26 cellular contexts compared by ENCODE assay signal in the genomic region with DNA sequence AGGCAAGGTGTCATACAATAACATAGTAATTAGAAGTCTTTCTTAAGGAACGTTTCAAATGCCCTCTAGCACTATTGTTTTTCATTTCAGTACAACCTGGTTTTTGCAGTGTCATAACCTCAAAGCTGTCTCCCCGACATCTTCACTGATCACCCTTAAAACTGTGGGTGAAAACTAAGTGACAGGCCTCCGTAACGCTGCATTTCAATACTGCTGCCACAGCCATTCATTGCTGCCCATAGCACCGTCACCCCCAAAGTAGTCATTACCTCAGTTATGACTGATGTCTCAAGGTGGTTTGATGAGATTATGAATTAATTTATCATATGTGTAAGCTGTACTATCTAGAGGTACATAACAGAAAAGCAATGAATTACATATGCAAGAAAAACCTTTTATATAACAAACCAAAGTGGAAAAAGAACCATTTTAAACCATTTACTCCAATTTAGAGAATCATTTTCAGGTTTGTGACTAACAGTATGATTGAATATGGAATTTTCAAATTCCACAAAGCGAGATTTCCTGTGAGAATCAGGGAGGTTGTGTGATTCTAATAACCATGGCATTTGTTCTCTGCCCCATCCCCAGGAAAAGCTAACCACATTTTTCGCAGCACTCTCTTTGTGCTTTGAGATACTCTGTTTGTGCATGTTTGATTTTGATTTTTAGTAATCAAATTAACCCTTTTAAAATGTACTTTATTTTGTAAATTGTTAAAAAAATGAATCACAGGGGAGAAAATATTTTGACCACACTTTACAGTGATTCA.
A peak's percentile ranks its signal among the peaks of the same experiment; 100 is the strongest.
DNase-seq lines count a peak whose midpoint lies in the region; ATAC-seq, FAIRE-seq and TF ChIP-seq lines count a peak whose summit lies in the region.
"Had no signal": no experiment of that assay in that cellular context is flagged by ENCODE, and none has a peak within 500 bp of the region (broad histone marks: within the 10 kb centered on the region; RNA-seq: fewer than 3 reads in every experiment).

No MANE protein-coding gene starts in this region.

- ATAC-seq in A549 = no peak
- no peak; the same call in 2 of the 3 replicates for ATAC-seq in GM23338
- no peak for ATAC-seq in GM18511 (IDR thresholded peaks at IDR 0.05; ENCODE audit: unreplicated experiment)
- ATAC-seq in GM21381 (IDR thresholded peaks at IDR 0.05; ENCODE audit: unreplicated experiment) = no peak
- no peak for ATAC-seq in HG02763 (IDR thresholded peaks at IDR 0.05; ENCODE audit: unreplicated experiment)
- ATAC-seq: activated naive CD4-positive, alpha-beta T cell treated with anti-CD3 and anti-CD28 coated beads, Interleukin-2, amount 50 U/mL, for 72 hours; body of pancreas; heart left ventricle; left lung; naive thymus-derived CD8-positive, alpha-beta T cell; right cardiac atrium had no signal

- no peaks in the 10 kb centered on the region for H3K36me3 ChIP-seq in GM23338 (ENCODE audit: insufficient read depth)
- H3K36me3 ChIP-seq: BLaER1, heart left ventricle, left lung, ovary, transverse colon had no signal

- no peak for TF ChIP-seq POLR2A in A549 (IDR thresholded peaks at IDR 0.05; ENCODE audit: low read length)

- H3K4me1 ChIP-seq in A549 = peaks cover 35% of the 10 kb centered on the region
- peaks cover 43% of the 10 kb centered on the region for H3K4me1 ChIP-seq in GM23338 (ENCODE audit: insufficient read depth)

- no peaks in the 10 kb centered on the region for H3K9me2 ChIP-seq in GM23338 (ENCODE audit: insufficient read depth)

- H3K4me2 ChIP-seq in A549 (peak overlapping the region; percentile 57), GM23338 (no peak overlapping the region)
- H3K4me2 ChIP-seq: BLaER1 had no signal

- WGBS in A549 (ENCODE audit: missing lambda C conversion rate) = 60% methylated on average over 7 of the region's 7 CpGs

- TF ChIP-seq CTCF in A549 (IDR thresholded peaks at IDR 0.05) (no peak), GM23338 (conservative IDR thresholded peaks at IDR 0.05; ENCODE audit: low read depth in 2 of 2) (no peak), fibroblast of pulmonary artery (IDR thresholded peaks at IDR 0.05; ENCODE audit: low read length, missing control alignments) (no peak)

- no peak overlapping the region for H3K4me3 Mint-ChIP-seq in GM23338
- H3K4me3 Mint-ChIP-seq: naive thymus-derived CD8-positive, alpha-beta T cell had no signal

- no peak for DNase-seq in A549 (ENCODE audit: low read depth in 1 of 2, low spot score in 1 of 2)
- DNase-seq in GM23338 (ENCODE audit: low spot score) = no peak
- peak; percentile 47 for DNase-seq in amniotic epithelial cell (ENCODE audit: low read depth)
- DNase-seq in fibroblast of pulmonary artery (ENCODE audit: low read depth) = peak; percentile 23
- no peak for DNase-seq in activated CD4-positive, alpha-beta T cell treated with anti-CD3 and anti-CD28 coated beads, Interleukin-2, amount 50 U/mL, for 4 hours
- DNase-seq: activated CD4-positive, alpha-beta T cell treated with anti-CD3 and anti-CD28 coated beads for 1 hour; body of pancreas; heart left ventricle; KG1; left lung; MV-4-11; naive thymus-derived CD8-positive, alpha-beta T cell; NCI-H1694 treated with DMSO at 0.1 percent for 48 hours; NCI-H774; ovary; right cardiac atrium; SHP77; transverse colon had no signal

- peaks cover 2% of the 10 kb centered on the region for H3K27me3 Mint-ChIP-seq in GM23338 (ENCODE audit: insufficient read depth, low read depth, poor library complexity)
- H3K27me3 Mint-ChIP-seq: naive thymus-derived CD8-positive, alpha-beta T cell had no signal

- no peak overlapping the region for H2AFZ ChIP-seq in GM23338

- H3K27me3 ChIP-seq in GM23338 (ENCODE audit: insufficient read depth) = no peaks in the 10 kb centered on the region
- H3K27me3 ChIP-seq: BLaER1, body of pancreas, heart left ventricle, left lung, ovary, transverse colon had no signal

- H3K27ac Mint-ChIP-seq in GM23338 = peak overlapping the region; percentile 17; the same call in 1 of the 2 replicates
- H3K27ac Mint-ChIP-seq: activated naive CD4-positive, alpha-beta T cell treated with anti-CD3 and anti-CD28 coated beads, Interleukin-2, amount 50 U/mL, for 72 hours; naive thymus-derived CD8-positive, alpha-beta T cell had no signal

- no peaks in the 10 kb centered on the region for H3K9me3 ChIP-seq in A549
- H3K9me3 ChIP-seq: BLaER1, body of pancreas, heart left ventricle, left lung, ovary, transverse colon had no signal

- H3K4me1 Mint-ChIP-seq in GM23338 = peaks cover 57% of the 10 kb centered on the region

- no peaks in the 10 kb centered on the region for H4K20me1 ChIP-seq in GM23338 (replicated peaks; ENCODE audit: insufficient read depth)
- H4K20me1 ChIP-seq: BLaER1 had no signal

- H3K27ac ChIP-seq in A549 = 0 out of 6 replicates have a peak overlapping the region, but pooled peaks of 1 of the 2 experiments have one; percentile 31
- no peak overlapping the region for H3K27ac ChIP-seq in GM23338 (ENCODE audit: low read depth)
- H3K27ac ChIP-seq: 22Rv1, BLaER1, body of pancreas, heart left ventricle, left lung, ovary, transverse colon had no signal

- no peaks in the 10 kb centered on the region for H3K36me3 Mint-ChIP-seq in GM23338 (ENCODE audit: low read depth)
- H3K36me3 Mint-ChIP-seq: activated naive CD4-positive, alpha-beta T cell treated with anti-CD3 and anti-CD28 coated beads, Interleukin-2, amount 50 U/mL, for 72 hours had no signal

- H3K79me2 ChIP-seq in GM23338 (replicated peaks; ENCODE audit: insufficient read depth) = no peaks in the 10 kb centered on the region

- no peak for FAIRE-seq in A549 (lab: Jason Lieb, UNC)
- FAIRE-seq: H1, TTC549 had no signal

- CTCF ChIA-PET in A549 (lab: Yijun Ruan, JAX) = no interaction called here

- no peaks in the 10 kb centered on the region for H3F3A ChIP-seq in GM23338 (replicated peaks; ENCODE audit: low read depth)

- POLR2A ChIA-PET in A549 (lab: Yijun Ruan, JAX) = no interaction called here

- no peak overlapping the region for H3K4me3 ChIP-seq in A549
- no peak overlapping the region for H3K4me3 ChIP-seq in GM23338
- no peak overlapping the region for H3K4me3 ChIP-seq in fibroblast of pulmonary artery (replicated peaks; ENCODE audit: low read depth, low read length)
- H3K4me3 ChIP-seq: BLaER1, body of pancreas, heart left ventricle, left lung, ovary, transverse colon had no signal

- no peak for TF ChIP-seq EP300 in A549 (IDR thresholded peaks at IDR 0.05)

- H3K9me3 Mint-ChIP-seq in GM23338 = no peaks in the 10 kb centered on the region; the same call in 2 of the 3 replicates
- H3K9me3 Mint-ChIP-seq: activated naive CD4-positive, alpha-beta T cell treated with anti-CD3 and anti-CD28 coated beads, Interleukin-2, amount 50 U/mL, for 72 hours; naive thymus-derived CD8-positive, alpha-beta T cell had no signal

- TF ChIP-seq RAD21 in A549 (conservative IDR thresholded peaks at IDR 0.05 in 1 of 2, IDR thresholded peaks at IDR 0.05 in 1 of 2) = no peak

TF ChIP-seq in A549, 52 proteins besides CTCF, POLR2A, EP300 and RAD21:
- TF ChIP-seq ZSCAN20 (CRISPR knock-in tag; IDR thresholded peaks at IDR 0.05) (no peak), CHD2 (IDR thresholded peaks at IDR 0.05; ENCODE audit: low read length, partially characterized antibody) (no peak), CBX8 (IDR thresholded peaks at IDR 0.05) (no peak), FOSB (CRISPR knock-in tag; IDR thresholded peaks at IDR 0.05) (no peak)
- TF ChIP-seq, protein P1, sequence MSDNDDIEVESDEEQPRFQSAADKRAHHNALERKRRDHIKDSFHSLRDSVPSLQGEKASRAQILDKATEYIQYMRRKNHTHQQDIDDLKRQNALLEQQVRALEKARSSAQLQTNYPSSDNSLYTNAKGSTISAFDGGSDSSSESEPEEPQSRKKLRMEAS (IDR thresholded peaks at IDR 0.05) = no peak
- TF ChIP-seq, protein P2, sequence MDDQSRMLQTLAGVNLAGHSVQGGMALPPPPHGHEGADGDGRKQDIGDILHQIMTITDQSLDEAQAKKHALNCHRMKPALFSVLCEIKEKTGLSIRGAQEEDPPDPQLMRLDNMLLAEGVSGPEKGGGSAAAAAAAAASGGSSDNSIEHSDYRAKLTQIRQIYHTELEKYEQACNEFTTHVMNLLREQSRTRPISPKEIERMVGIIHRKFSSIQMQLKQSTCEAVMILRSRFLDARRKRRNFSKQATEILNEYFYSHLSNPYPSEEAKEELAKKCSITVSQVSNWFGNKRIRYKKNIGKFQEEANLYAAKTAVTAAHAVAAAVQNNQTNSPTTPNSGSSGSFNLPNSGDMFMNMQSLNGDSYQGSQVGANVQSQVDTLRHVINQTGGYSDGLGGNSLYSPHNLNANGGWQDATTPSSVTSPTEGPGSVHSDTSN (IDR thresholded peaks at IDR 0.05) = no peak

TF ChIP-seq in GM23338, 12 proteins besides CTCF, POLR2A, EP300 and RAD21:
- TF ChIP-seq NANOG (IDR thresholded peaks at IDR 0.05; ENCODE audit: borderline replicate concordance) = no peak

Comparison
In these comparisons a context has a peak if more than half of its experiments do, and no peak if none do; other contexts are left out.
1. DNase-seq: peak in amniotic epithelial cell (single experiment) and fibroblast of pulmonary artery (single experiment); none in A549 (0 of 2), GM23338 (single experiment) and activated CD4-positive, alpha-beta T cell treated with anti-CD3 and anti-CD28 coated beads, Interleukin-2, amount 50 U/mL, for 4 hours (0 of 2).